ENCODE assay signal across 12 cellular contexts in genomic region chr5:80466669-80467485, GRCh38. TPM values are rescaled to one million over a fixed set of nuclear protein-coding genes. Genes with fewer than 3 reads are reported as not detected.
DNase-seq lines count a peak whose midpoint lies in the region; ATAC-seq, FAIRE-seq and TF ChIP-seq lines count a peak whose summit lies in the region.
"Had no signal": no experiment of that assay in that cellular context is flagged by ENCODE, and none has a peak within 500 bp of the region (broad histone marks: within the 10 kb centered on the region; RNA-seq: fewer than 3 reads in every experiment).

No MANE protein-coding gene starts in this region.

- intact Hi-C loops in left ventricle myocardium superior (cut with micrococcal nuclease), result no loop called here

- POLR2A ChIA-PET in A549 (lab: Yijun Ruan, JAX), result no interaction called here

- peaks cover 18% of the 10 kb centered on the region for H3K9me3 ChIP-seq in A549

- no peak overlapping the region for H3K4me3 ChIP-seq in A549
- H3K4me3 ChIP-seq: Peyer's patch had no signal

- peak in 1 of 2 experiments; percentile 10 for DNase-seq in A549 (ENCODE audit: low read depth in 1 of 2, low spot score in 1 of 2)
- DNase-seq in HPDE6-E6E7 (ENCODE audit: extremely low spot score), result peak; percentile 58
- peak; percentile 10 for DNase-seq in astrocyte of the hippocampus (ENCODE audit: low read depth, low spot score)
- no peak for DNase-seq in left ventricle myocardium superior
- no peak for DNase-seq in iPS-NIHi7 (ENCODE audit: extremely low spot score)
- no peak for DNase-seq in NCI-H2029 (lab: John Stamatoyannopoulos, UW)
- no peak for DNase-seq in activated CD8-positive, alpha-beta memory T cell treated with anti-CD3 and anti-CD28 coated beads, Interleukin-2, amount 50 U/mL, for 4 hours
- DNase-seq: immature natural killer cell, NCI-H1930, Peyer's patch had no signal

- H3K4me2 ChIP-seq in A549, result no peak overlapping the region

- H3K27ac ChIP-seq in A549, result peak overlapping the region; percentile 38 to 45; a peak in 3 of 6 replicates
- H3K27ac ChIP-seq: Peyer's patch had no signal

- TF ChIP-seq CTCF in A549 (IDR thresholded peaks at IDR 0.05), result no peak

- TF ChIP-seq EP300 in A549 (IDR thresholded peaks at IDR 0.05), result no peak

- no peak for FAIRE-seq in A549 (lab: Jason Lieb, UNC)
- FAIRE-seq: G401.6 had no signal

- TF ChIP-seq RAD21 in A549 (conservative IDR thresholded peaks at IDR 0.05 in 1 of 2, IDR thresholded peaks at IDR 0.05 in 1 of 2), result no peak

- CTCF ChIA-PET in A549 (lab: Yijun Ruan, JAX), result interaction anchor here (1.4 to 2.2 kb wide), 3 partner anchors 14 to 205 kb away, joined by 3 to 5 read pairs (median 5); no protein-coding TSS in a partner anchor

- 55% methylated on average over 4 of the region's 4 CpGs for WGBS in A549 (ENCODE audit: missing lambda C conversion rate)

- ATAC-seq in A549, result no peak
- peak; percentile 63 for ATAC-seq in left ventricle myocardium superior
- no peak for ATAC-seq in GM19023 (IDR thresholded peaks at IDR 0.05; ENCODE audit: unreplicated experiment)

- peaks cover 14% of the 10 kb centered on the region for H3K4me1 ChIP-seq in A549
- H3K4me1 ChIP-seq: Peyer's patch had no signal

- no peak for TF ChIP-seq POLR2A in A549 (IDR thresholded peaks at IDR 0.05; ENCODE audit: low read length)

TF ChIP-seq in A549, 52 proteins besides CTCF, POLR2A, EP300 and RAD21:
- no peak for TF ChIP-seq JUN (IDR thresholded peaks at IDR 0.05)
- TF ChIP-seq CHD4 (IDR thresholded peaks at IDR 0.05; ENCODE audit: borderline replicate concordance), result no peak
- TF ChIP-seq NR3C1 (IDR thresholded peaks at IDR 0.05), result no peak
- TF ChIP-seq HDAC2 (IDR thresholded peaks at IDR 0.05), result no peak
- no peak for TF ChIP-seq KDM5A (IDR thresholded peaks at IDR 0.05)
- TF ChIP-seq GATA3 (IDR thresholded peaks at IDR 0.05; ENCODE audit: borderline replicate concordance), result no peak
- TF ChIP-seq ZFP36 (IDR thresholded peaks at IDR 0.05; ENCODE audit: borderline replicate concordance, partially characterized antibody), result no peak
- TF ChIP-seq ZSCAN20 (CRISPR knock-in tag; IDR thresholded peaks at IDR 0.05), result no peak
- TF ChIP-seq MAFK (IDR thresholded peaks at IDR 0.05; ENCODE audit: partially characterized antibody), result no peak
- no peak for TF ChIP-seq HES2 (IDR thresholded peaks at IDR 0.05)
- TF ChIP-seq TP53 (CRISPR knock-in tag; IDR thresholded peaks at IDR 0.05), result no peak
- TF ChIP-seq RFX5 (IDR thresholded peaks at IDR 0.05), result no peak
- no peak for TF ChIP-seq NPAS2 (CRISPR knock-in tag; IDR thresholded peaks at IDR 0.05; ENCODE audit: borderline replicate concordance)
- TF ChIP-seq ZNF302 (CRISPR knock-in tag; IDR thresholded peaks at IDR 0.05), result no peak
TF ChIP-seq in A549: peak in this region for 0.

RNA-seq across cellular contexts. Expression of gene FAM151B, which starts 21.0 kb away (rescaled TPM):
- polyA plus RNA-seq in A549 (2011; rRNA removed) (2.9 and 3.2 TPM in 2 replicates), A549 (2017; fragmentation: RNase III; extraction: RNeasy Plus Mini Kit Qiagen cat#74134 plus additional on column Dnase treatment) (2.2 to 2.3 TPM (median 2.2 TPM) in 3 replicates)
- 0.83 and 1.2 TPM in 2 replicates for polyA plus RNA-seq in A549 (2012; cell fraction: cytosol; rRNA removed)
- 0.46 and 0.75 TPM in 2 replicates for polyA plus RNA-seq in A549 (2012; cell fraction: nucleus; rRNA removed)
- polyA minus RNA-seq in A549 (2011; rRNA and poly(A)+ RNA removed), result 2.3 and 4.0 TPM in 2 replicates
- total RNA-seq in left ventricle myocardium superior, result 1.8 TPM
- polyA plus RNA-seq: immature natural killer cell had no signal

RNA-seq across cellular contexts. Expression of gene ZFYVE16, which starts 59.0 kb away (rescaled TPM):
- polyA plus RNA-seq in A549 (2011; rRNA removed) (25.8 and 26.2 TPM in 2 replicates), A549 (2017; fragmentation: RNase III; extraction: RNeasy Plus Mini Kit Qiagen cat#74134 plus additional on column Dnase treatment) (16.4 to 19.2 TPM (median 18.8 TPM) in 3 replicates)
- polyA plus RNA-seq in A549 (2012; cell fraction: cytosol; rRNA removed), result 2.9 and 3.4 TPM in 2 replicates
- polyA plus RNA-seq in A549 (2012; cell fraction: nucleus; rRNA removed), result 4.1 and 7.7 TPM in 2 replicates
- polyA minus RNA-seq in A549 (2011; rRNA and poly(A)+ RNA removed), result 12.7 and 12.8 TPM in 2 replicates
- 30.5 TPM for total RNA-seq in left ventricle myocardium superior

Comparison
In these comparisons a context has a peak if more than half of its experiments do, and no peak if none do; other contexts are left out.
1. DNase-seq: peak in HPDE6-E6E7 (single experiment) and astrocyte of the hippocampus (single experiment); none in left ventricle myocardium superior (single experiment), iPS-NIHi7 (single experiment), NCI-H2029 (single experiment) and activated CD8-positive, alpha-beta memory T cell treated with anti-CD3 and anti-CD28 coated beads, Interleukin-2, amount 50 U/mL, for 4 hours (single experiment).